Comparison of ENCODE assay signal across 8 cellular contexts in genomic region chr9:131237931-131238401, GRCh38. TPM values are rescaled to one million over a fixed set of nuclear protein-coding genes. Genes with fewer than 3 reads are reported as not detected.
DNase-seq lines count a peak whose midpoint lies in the region; ATAC-seq, FAIRE-seq and TF ChIP-seq lines count a peak whose summit lies in the region.

No MANE protein-coding gene starts in this region.

- SMC1A ChIA-PET in GM12878 (lab: Charles Lee; ENCODE audit: uncharacterized antibody, unreplicated experiment), result interaction anchor here (1.0 to 2.5 kb wide), 6 partner anchors 12 to 98 kb away, joined by 3 to 17 read pairs (median 3); no protein-coding TSS in a partner anchor

- 0 out of 2 replicates have a peak, but pooled peaks have one; percentile 7 for TF ChIP-seq RAD21 in GM12878 (IDR thresholded peaks at IDR 0.05; ENCODE audit: insufficient read depth, low read depth, low read length)

- no peaks in the 10 kb centered on the region for H3K4me1 ChIP-seq in Caco-2
- peaks cover 17% of the 10 kb centered on the region for H3K4me1 ChIP-seq in GM12878 (ENCODE audit: control insufficient read depth, insufficient read depth, low read length)

- H3K79me2 ChIP-seq in GM12878 (ENCODE audit: control insufficient read depth, insufficient read depth, low read length), result no peaks in the 10 kb centered on the region

- DNase-seq in Caco-2 (no peak), T-helper 9 cell (peak; percentile 67), GM12878 (ENCODE audit: low read depth, low spot score) (peak; percentile 76), iris pigment epithelial cell (ENCODE audit: low read depth) (peak; percentile 92), superior temporal gyrus (ENCODE audit: extremely low spot score) (no peak)
- DNase-seq in Jurkat, Clone E6-1 (ENCODE audit: low read depth, low spot score), result peak; percentile 93
- DNase-seq in stimulated activated CD4-positive, alpha-beta T cell treated with anti-CD3 and anti-CD28 coated beads, Interleukin-1b, Interleukin-23, amount 100 ng/mL, for 1 hour (ENCODE audit: low read depth in 2 of 2), result peak; percentile 50 to 63

- peak overlapping the region; percentile 82 for H3K4me2 ChIP-seq in GM12878 (ENCODE audit: control insufficient read depth, insufficient read depth)

- 4% methylated on average over 11 of the region's 11 CpGs for WGBS in GM12878 (ENCODE audit: insufficient coverage, insufficient replicate concordance, low lambda C conversion rate, missing lambda C conversion rate)

- H3K4me1 Mint-ChIP-seq in Caco-2 (ENCODE audit: low read depth, unreplicated experiment), result no peaks in the 10 kb centered on the region

- H3K9me3 Mint-ChIP-seq in Caco-2 (ENCODE audit: unreplicated experiment), result no peaks in the 10 kb centered on the region

- H3K4me3 Mint-ChIP-seq in Caco-2 (ENCODE audit: unreplicated experiment), result no peak overlapping the region

- RAD21 ChIA-PET in GM12878 (lab: Charles Lee; ENCODE audit: unreplicated experiment), result interaction anchor here (0.8 to 1.9 kb wide), 5 partner anchors 12 to 58 kb away, joined by 3 to 10 read pairs (median 5); no protein-coding TSS in a partner anchor

- H2AFZ ChIP-seq in GM12878 (ENCODE audit: control insufficient read depth, low read depth, low read length), result peak overlapping the region; percentile 78

- H3K27me3 Mint-ChIP-seq in Caco-2 (ENCODE audit: insufficient read depth, unreplicated experiment), result no peaks in the 10 kb centered on the region

- intact Hi-C loops in Caco-2 (cut with micrococcal nuclease; ENCODE audit: unreplicated experiment), result loop anchor here (10.0 kb wide), 1 partner anchor 97 kb away; no protein-coding TSS in a partner anchor
- intact Hi-C loops in GM12878 (cut with micrococcal nuclease; ENCODE audit: unreplicated experiment), result loop anchor here (2.0 to 5.0 kb wide), 2 partner anchors 15 to 99 kb away; no protein-coding TSS in a partner anchor

- H3K36me3 Mint-ChIP-seq in Caco-2 (ENCODE audit: insufficient read depth, unreplicated experiment), result peaks cover 11% of the 10 kb centered on the region

- CTCF ChIA-PET in Caco-2 (lab: Charles Lee), result interaction anchor here (1.0 kb wide), 1 partner anchor 98 kb away, joined by 4 read pairs; no protein-coding TSS in a partner anchor
- CTCF ChIA-PET in GM12878 (lab: Yijun Ruan, JAX), result interaction anchor here (0.7 to 2.3 kb wide), 6 partner anchors 15 to 98 kb away, joined by 3 to 10 read pairs (median 7); no protein-coding TSS in a partner anchor

- TF ChIP-seq EP300 in GM12878 (IDR thresholded peaks at IDR 0.05; ENCODE audit: borderline replicate concordance in 1 of 2, control insufficient read depth in 1 of 2, low read depth in 2 of 2, low read length in 2 of 2), result no peak

- peak overlapping the region; percentile 86 for H3K27ac ChIP-seq in GM12878 (ENCODE audit: control insufficient read depth, insufficient read depth)

- no peaks in the 10 kb centered on the region for H4K20me1 ChIP-seq in GM12878 (ENCODE audit: control insufficient read depth, insufficient read depth)

- H3K27ac Mint-ChIP-seq in Caco-2 (ENCODE audit: unreplicated experiment), result peak overlapping the region; percentile 20

- H3K4me3 ChIP-seq in Caco-2 (ENCODE audit: low read depth, low read length), result no peak overlapping the region
- H3K4me3 ChIP-seq in Jurkat, Clone E6-1 (ENCODE audit: low read length), result peak overlapping the region; percentile 45
- H3K4me3 ChIP-seq in GM12878, result peak overlapping the region; percentile 26; the same call in 1 of the 2 replicates

- no TSS peak for BruUV-seq in Caco-2 (replicated peaks; lab: Mats Ljungman, UMichigan)
- no TSS peak for BruUV-seq in GM12878 (replicated peaks; lab: Mats Ljungman, UMichigan)

- H3K9me3 ChIP-seq in Caco-2 (peaks cover 2% of the 10 kb centered on the region; the same call in 1 of the 2 replicates), GM12878 (replicated peaks; ENCODE audit: control insufficient read depth, insufficient read depth, low read length) (no peaks in the 10 kb centered on the region)

- ATAC-seq in GM21360 (IDR thresholded peaks at IDR 0.05; ENCODE audit: unreplicated experiment) (peak; percentile 74), GM12878 (peak; percentile 99)

- POLR2A ChIA-PET in Caco-2 (lab: Charles Lee), result no interaction called here
- POLR2A ChIA-PET in GM12878 (lab: Charles Lee), result interaction anchor here (0.6 to 2.4 kb wide), 7 partner anchors 10 to 113 kb away, joined by 3 to 12 read pairs (median 3); no protein-coding TSS in a partner anchor

- peak; percentile 80 for FAIRE-seq in GM12878 (lab: Jason Lieb, UNC)

- TF ChIP-seq POLR2A in GM12878 (IDR thresholded peaks at IDR 0.05; ENCODE audit: low read depth, low read length), result peak; percentile 86

- peak overlapping the region; percentile 61 for H3K9ac ChIP-seq in GM12878 (ENCODE audit: control insufficient read depth, insufficient read depth, low read length)

- H3K36me3 ChIP-seq in Caco-2 (ENCODE audit: control insufficient read depth, insufficient read depth, low read length) (no peaks in the 10 kb centered on the region), GM12878 (ENCODE audit: control insufficient read depth in 2 of 2, insufficient read depth in 2 of 2, low read length in 1 of 2) (peaks cover 8 to 9% of the 10 kb centered on the region in 2 experiments)

- in situ Hi-C loops in GM12878 (cut with MboI), result no loop called here

- no peaks in the 10 kb centered on the region for H3K27me3 ChIP-seq in Caco-2 (replicated peaks; ENCODE audit: control insufficient read depth, insufficient read depth, low read length)
- no peaks in the 10 kb centered on the region for H3K27me3 ChIP-seq in GM12878 (replicated peaks in 1 of 2; ENCODE audit: control insufficient read depth in 2 of 2, insufficient read depth in 2 of 2, low read length in 1 of 2)

- no peak for TF ChIP-seq CTCF in Caco-2 (IDR thresholded peaks at IDR 0.05; ENCODE audit: insufficient read depth in 1 of 2, low read depth in 1 of 2, low read length in 1 of 2, severe bottlenecking in 1 of 2, unreplicated experiment in 1 of 2)
- TF ChIP-seq CTCF in GM12878 (IDR thresholded peaks at IDR 0.05 in 2 of 3, conservative IDR thresholded peaks at IDR 0.05 in 1 of 3; ENCODE audit: control insufficient read depth in 2 of 3, extremely low read depth in 1 of 3, insufficient read depth in 1 of 3, low read depth in 3 of 3, low read length in 3 of 3), result no peak

TF ChIP-seq in GM12878, 131 proteins besides CTCF, POLR2A, EP300 and RAD21 (continues in another document):
- TF ChIP-seq POLR2AphosphoS5 (IDR thresholded peaks at IDR 0.05; ENCODE audit: low read length) (peak; percentile 95), RFX5 (IDR thresholded peaks at IDR 0.05; ENCODE audit: low read depth, low read length) (no peak), YY1 (IDR thresholded peaks at IDR 0.05; ENCODE audit: low read depth, low read length) (peak; percentile 65; the same call in 1 of the 2 replicates)

RNA-seq across cellular contexts. Expression of gene FAM78A, which starts 38.3 kb away (rescaled TPM):
- total RNA-seq in Caco-2 (2022), result 0.70 and 0.88 TPM in 2 replicates
- polyA plus RNA-seq in Jurkat, Clone E6-1 (2012; ENCODE audit: insufficient read depth, insufficient read length), result 14.6 TPM
- total RNA-seq in GM12878 (2013; cell fraction: nucleolus; rRNA removed), result 21.7 and 24.1 TPM in 2 replicates
- total RNA-seq in GM12878 (2014; rRNA removed), result 19.2 and 20.1 TPM in 2 replicates
- total RNA-seq in GM12878 (2014; rRNA removed; fragmentation: Illumina TruSeq; extraction: Trizol), result 10.5 and 11.0 TPM in 2 replicates
- 25.1 and 25.4 TPM in 2 replicates for total RNA-seq in GM12878 (2021)
- 4.4 TPM for polyA plus RNA-seq in GM12878 (2011; ENCODE audit: low read depth)
- 13.7 and 32.5 TPM in 2 replicates for polyA plus RNA-seq in GM12878 (2011; rRNA removed)
- 31.2 and 49.8 TPM in 2 replicates for polyA plus RNA-seq in GM12878 (2011; cell fraction: cytosol; rRNA removed)
- 42.4 and 44.6 TPM in 2 replicates for polyA plus RNA-seq in GM12878 (2011; cell fraction: nucleus; rRNA removed)
- 14.3 and 17.2 TPM in 2 replicates for polyA plus RNA-seq in GM12878 (2012)
- 5.4 and 13.4 TPM in 2 replicates for polyA plus RNA-seq in GM12878 (2014; fragmentation: Illumina TruSeq; extraction: Trizol)
- polyA plus RNA-seq in GM12878 (2014; fragmentation: Nextera tagmentation; extraction: Ambion mirVana), result under 1 TPM; 0.18 to 0.66 TPM
- 19.4 and 23.5 TPM in 2 replicates for polyA plus RNA-seq in GM12878 (2014; rRNA removed)
- polyA plus RNA-seq in GM12878 (2016; fragmentation: Nextera tagmentation; extraction: Ambion mirVana), result 10 to 100 TPM in 1 of 2 experiments, 1 to 10 TPM in 1; 6.7 to 10.1 TPM
- polyA minus RNA-seq in GM12878 (2011; rRNA and poly(A)+ RNA removed), result 21.5 and 25.7 TPM in 2 replicates
- 19.4 and 22.6 TPM in 2 replicates for polyA minus RNA-seq in GM12878 (2011; cell fraction: cytosol; rRNA and poly(A)+ RNA removed)
- polyA minus RNA-seq in GM12878 (2011; cell fraction: nucleus; rRNA and poly(A)+ RNA removed), result 7.4 and 15.1 TPM in 2 replicates

RNA-seq across cellular contexts. Expression of gene PLPP7, which starts 51.6 kb away (rescaled TPM):
- total RNA-seq in Caco-2 (2022) (0.11 TPM in 1 of 2 replicates, not detected in the other), GM12878 (2014; rRNA removed) (0.38 and 0.40 TPM in 2 replicates), GM12878 (2014; rRNA removed; fragmentation: Illumina TruSeq; extraction: Trizol) (0.09 and 0.31 TPM in 2 replicates), GM12878 (2021) (0.72 and 0.97 TPM in 2 replicates)
- polyA plus RNA-seq in Jurkat, Clone E6-1 (2012; ENCODE audit: insufficient read depth, insufficient read length), result not detected
- not detected in 2 replicates for total RNA-seq in GM12878 (2013; cell fraction: nucleolus; rRNA removed)
- polyA plus RNA-seq in GM12878 (2011; ENCODE audit: low read depth), result 0.28 TPM
- polyA plus RNA-seq in GM12878 (2011; rRNA removed) (not detected in 2 replicates), GM12878 (2014; fragmentation: Illumina TruSeq; extraction: Trizol) (not detected in 2 replicates), GM12878 (2014; fragmentation: Nextera tagmentation; extraction: Ambion mirVana) (under 1 TPM in 1 of 2 experiments, not detected in 1; 0.05 TPM), GM12878 (2014; rRNA removed) (0.12 and 0.25 TPM in 2 replicates), GM12878 (2016; fragmentation: Nextera tagmentation; extraction: Ambion mirVana) (1 to 10 TPM in 1 of 2 experiments, under 1 TPM in 1; 0.68 to 1.0 TPM)
- polyA plus RNA-seq in GM12878 (2011; cell fraction: cytosol; rRNA removed), result not detected in 2 replicates
- polyA plus RNA-seq in GM12878 (2011; cell fraction: nucleus; rRNA removed), result not detected in 2 replicates
- 0.37 and 0.38 TPM in 2 replicates for polyA plus RNA-seq in GM12878 (2012)
- polyA minus RNA-seq in GM12878 (2011; rRNA and poly(A)+ RNA removed), result not detected in 2 replicates
- polyA minus RNA-seq in GM12878 (2011; cell fraction: cytosol; rRNA and poly(A)+ RNA removed), result not detected in 2 replicates
- polyA minus RNA-seq in GM12878 (2011; cell fraction: nucleus; rRNA and poly(A)+ RNA removed), result not detected in 2 replicates

Comparison
In these comparisons a context has a peak if more than half of its experiments do, and no peak if none do; other contexts are left out.
1. DNase-seq: peak in Jurkat, Clone E6-1 (single experiment), T-helper 9 cell (single experiment), GM12878 (single experiment), iris pigment epithelial cell (single experiment) and stimulated activated CD4-positive, alpha-beta T cell treated with anti-CD3 and anti-CD28 coated beads, Interleukin-1b, Interleukin-23, amount 100 ng/mL, for 1 hour (2 of 2); none in Caco-2 (0 of 2) and superior temporal gyrus (single experiment).